23 cellular contexts compared by ENCODE assay signal in genomic region chr12:53849113-53849512, GRCh38.
"Had no signal": no experiment of that assay in that cellular context is flagged by ENCODE, and none has a peak within 500 bp of the region (broad histone marks: within the 10 kb centered on the region; RNA-seq: fewer than 3 reads in every experiment).

No MANE protein-coding gene starts in this region.

- H3K36me3 ChIP-seq: colonic mucosa, esophagus squamous epithelium, gastrocnemius medialis, gastroesophageal sphincter, heart left ventricle, heart right ventricle had no signal

- H3K9me3 ChIP-seq: colonic mucosa, esophagus squamous epithelium, gastrocnemius medialis, gastroesophageal sphincter, heart left ventricle, heart right ventricle had no signal

- H3K27ac ChIP-seq: colonic mucosa, coronary artery, dorsolateral prefrontal cortex, epithelial cell of prostate, esophagus squamous epithelium, foreskin keratinocyte, gastrocnemius medialis, gastroesophageal sphincter, heart left ventricle, heart right ventricle had no signal

- H3K4me1 ChIP-seq: colonic mucosa, esophagus squamous epithelium, gastrocnemius medialis, gastroesophageal sphincter, heart left ventricle, heart right ventricle had no signal

- H3K27me3 ChIP-seq: foreskin keratinocyte had no signal

- DNase-seq: colonic mucosa; cortex of kidney; dermis blood vessel endothelial cell; dorsolateral prefrontal cortex; effector CD4-positive, alpha-beta T cell; effector CD8-positive, alpha-beta T cell; effector memory CD4-positive, alpha-beta T cell; effector memory CD8-positive, alpha-beta T cell; endodermal cell; erythroblast; esophagus squamous epithelium; foreskin fibroblast; foreskin keratinocyte; foreskin melanocyte; gastrocnemius medialis; glutamatergic neuron; head of caudate nucleus; heart left ventricle; heart right ventricle had no signal

- H3K4me3 ChIP-seq: colonic mucosa, coronary artery, dorsolateral prefrontal cortex, esophagus squamous epithelium, gastrocnemius medialis, gastroesophageal sphincter, heart left ventricle, heart right ventricle had no signal

- ATAC-seq: effector memory CD8-positive, alpha-beta T cell; esophagus mucosa; foreskin keratinocyte; gastrocnemius medialis; gastroesophageal sphincter; heart left ventricle; heart right ventricle had no signal
